In the genomic region with DNA sequence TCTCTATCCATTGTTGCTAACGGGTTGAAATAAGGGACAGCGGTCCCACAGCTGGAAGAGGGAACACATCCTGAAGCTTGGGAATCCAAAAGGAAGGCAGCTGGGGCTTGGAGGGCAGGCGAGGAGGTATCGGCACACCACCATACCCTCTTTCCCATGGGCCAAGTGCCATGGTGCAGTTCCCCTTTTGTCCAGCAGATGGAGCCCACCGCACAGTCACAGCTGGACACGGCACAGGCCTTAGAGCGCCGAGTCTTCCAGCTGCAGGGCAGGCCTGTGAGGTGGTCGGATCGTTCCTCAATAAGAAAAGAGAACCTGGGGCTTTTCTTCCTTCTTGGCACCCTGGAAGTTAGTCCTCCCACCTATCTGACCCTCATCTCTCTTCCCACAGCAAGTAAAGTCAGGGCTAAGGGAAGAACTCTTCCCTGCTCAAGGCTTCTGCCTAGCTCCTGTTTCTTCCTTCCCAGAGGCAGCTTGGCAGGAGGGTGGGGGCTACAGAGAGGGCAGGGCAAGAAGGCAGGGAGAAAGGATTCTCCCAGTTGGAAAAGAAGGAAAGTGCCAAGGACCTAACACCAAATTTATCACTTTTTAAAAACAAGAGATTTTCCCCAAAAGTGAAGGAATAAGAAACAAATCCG, we compare ENCODE assay signal across 1 cellular context.
A peak's percentile ranks its signal among the peaks of the same experiment; 100 is the strongest.
TF ChIP-seq lines count a peak whose summit lies in the region.

No MANE protein-coding gene starts in this region.

TF ChIP-seq in GM12878, 131 proteins besides CTCF, POLR2A, EP300 and RAD21 (continued from another document):
- TF ChIP-seq BACH1 (IDR thresholded peaks at IDR 0.05; ENCODE audit: borderline replicate concordance) (0 out of 2 replicates have a peak, but pooled peaks have one; percentile 30), BHLHE40 (IDR thresholded peaks at IDR 0.05; ENCODE audit: borderline replicate concordance in 1 of 2, low read depth in 2 of 2, low read length in 1 of 2) (peak in 1 of 2 experiments; percentile 41; a peak in 1 of 4 replicates), SMARCA5 (IDR thresholded peaks at IDR 0.05) (0 out of 2 replicates have a peak, but pooled peaks have one; percentile 29), TCF3 (IDR thresholded peaks at IDR 0.05; ENCODE audit: borderline replicate concordance, insufficient read depth, low read depth, low read length) (peak; percentile 65; the same call in 1 of the 2 replicates)
